18 cellular contexts compared by ENCODE assay signal in the genomic region with DNA sequence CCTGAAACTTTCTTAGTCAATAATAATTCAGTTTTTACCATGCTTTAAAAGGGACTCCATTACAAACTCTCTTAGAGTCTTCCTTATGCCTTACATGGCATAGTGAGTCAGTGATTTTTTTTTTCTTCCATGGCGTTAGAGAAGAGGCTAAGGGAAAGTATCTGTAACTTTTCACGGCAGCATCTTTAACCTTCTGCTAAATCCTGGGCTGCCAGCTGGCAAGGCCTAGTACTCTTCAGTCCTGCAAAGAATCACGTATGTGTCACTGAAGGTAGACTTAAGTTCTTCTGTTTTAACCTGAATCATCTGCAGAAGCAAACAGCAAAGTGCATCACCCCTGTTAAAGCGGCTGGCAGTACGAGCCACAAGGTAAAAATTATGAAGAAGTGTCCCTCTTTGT.
"Had no signal": no experiment of that assay in that cellular context is flagged by ENCODE, and none has a peak within 500 bp of the region (broad histone marks: within the 10 kb centered on the region; RNA-seq: fewer than 3 reads in every experiment).

No MANE protein-coding gene starts in this region.

- H3K27ac ChIP-seq: colonic mucosa, heart right ventricle, lower lobe of right lung, right atrium auricular region, skin epidermis had no signal

- H3K4me1 Mint-ChIP-seq: activated CD8-positive, alpha-beta memory T cell treated with anti-CD3 and anti-CD28 coated beads, Interleukin-2, amount 10 ng/mL, durations not matched to agents 7 days and 5 days; activated naive CD4-positive, alpha-beta T cell treated with anti-CD3 and anti-CD28 coated beads, Interleukin-2, amount 10 ng/mL, durations not matched to agents 7 days and 5 days had no signal

- H3K27me3 ChIP-seq: colonic mucosa, heart right ventricle, right atrium auricular region had no signal

- H3K4me3 ChIP-seq: colonic mucosa, heart right ventricle, lower lobe of right lung, right atrium auricular region, skin epidermis had no signal

- H3K36me3 ChIP-seq: colonic mucosa, heart right ventricle, lower lobe of right lung, right atrium auricular region had no signal

- ATAC-seq: activated CD4-positive, CD25-positive, alpha-beta regulatory T cell treated with anti-CD3 and anti-CD28 coated beads, Interleukin-2, amount 50 U/mL, for 24 hours; activated CD8-positive, alpha-beta memory T cell treated with anti-CD3 and anti-CD28 coated beads, Interleukin-2, amount 10 ng/mL, durations not matched to agents 7 days and 5 days; heart right ventricle; left colon; lower lobe of right lung; naive thymus-derived CD4-positive, alpha-beta T cell had no signal

- H3K27me3 Mint-ChIP-seq: activated CD4-positive, alpha-beta memory T cell treated with anti-CD3 and anti-CD28 coated beads for 36 hours; activated CD8-positive, alpha-beta memory T cell treated with anti-CD3 and anti-CD28 coated beads, Interleukin-2, amount 10 ng/mL, durations not matched to agents 7 days and 5 days; activated T-cell treated with anti-CD3 and anti-CD28 coated beads, Interleukin-2, amount 50 U/mL, for 24 hours; type B pancreatic cell had no signal

- H3K4me3 Mint-ChIP-seq: activated CD4-positive, alpha-beta memory T cell treated with anti-CD3 and anti-CD28 coated beads for 36 hours; activated CD8-positive, alpha-beta memory T cell treated with anti-CD3 and anti-CD28 coated beads, Interleukin-2, amount 10 ng/mL, durations not matched to agents 7 days and 5 days; activated naive CD4-positive, alpha-beta T cell treated with anti-CD3 and anti-CD28 coated beads, Interleukin-2, amount 10 ng/mL, durations not matched to agents 7 days and 5 days; activated T-cell treated with anti-CD3 and anti-CD28 coated beads, Interleukin-2, amount 50 U/mL, for 24 hours; naive thymus-derived CD4-positive, alpha-beta T cell; type B pancreatic cell had no signal

- H3K36me3 Mint-ChIP-seq: activated CD4-positive, alpha-beta memory T cell treated with anti-CD3 and anti-CD28 coated beads for 36 hours; activated CD8-positive, alpha-beta memory T cell treated with anti-CD3 and anti-CD28 coated beads, Interleukin-2, amount 10 ng/mL, durations not matched to agents 7 days and 5 days; activated naive CD4-positive, alpha-beta T cell treated with anti-CD3 and anti-CD28 coated beads, Interleukin-2, amount 10 ng/mL, durations not matched to agents 7 days and 5 days; naive thymus-derived CD4-positive, alpha-beta T cell; type B pancreatic cell had no signal

- H3K27ac Mint-ChIP-seq: activated CD4-positive, alpha-beta memory T cell treated with anti-CD3 and anti-CD28 coated beads for 36 hours; activated CD8-positive, alpha-beta memory T cell treated with anti-CD3 and anti-CD28 coated beads, Interleukin-2, amount 10 ng/mL, durations not matched to agents 7 days and 5 days; activated naive CD4-positive, alpha-beta T cell treated with anti-CD3 and anti-CD28 coated beads, Interleukin-2, amount 10 ng/mL, durations not matched to agents 7 days and 5 days; activated T-cell treated with anti-CD3 and anti-CD28 coated beads, Interleukin-2, amount 50 U/mL, for 24 hours; naive thymus-derived CD4-positive, alpha-beta T cell; type B pancreatic cell had no signal

- DNase-seq: activated CD4-positive, alpha-beta memory T cell treated with anti-CD3 and anti-CD28 coated beads for 36 hours; activated CD8-positive, alpha-beta memory T cell treated with anti-CD3 and anti-CD28 coated beads, Interleukin-2, amount 10 ng/mL, durations not matched to agents 7 days and 5 days; activated naive CD4-positive, alpha-beta T cell treated with anti-CD3 and anti-CD28 coated beads, Interleukin-2, amount 10 ng/mL, durations not matched to agents 7 days and 5 days; activated T-cell treated with anti-CD3 and anti-CD28 coated beads, Interleukin-2, amount 50 U/mL, for 24 hours; caudate nucleus; colonic mucosa; heart right ventricle; lower lobe of right lung; naive thymus-derived CD4-positive, alpha-beta T cell; SIG-M5; stimulated activated CD4-positive, alpha-beta T cell treated with anti-CD3 and anti-CD28 coated beads, Interleukin-4, amount 100 ng/mL, for 24 hours; stimulated activated naive CD4-positive, alpha-beta T cell treated with Interleukin-2 at 50 U/mL for 16 hours; T-helper 2 cell had no signal

- H3K9me3 ChIP-seq: colonic mucosa, lower lobe of right lung had no signal

- H3K9me3 Mint-ChIP-seq: activated T-cell treated with anti-CD3 and anti-CD28 coated beads, Interleukin-2, amount 50 U/mL, for 24 hours; type B pancreatic cell had no signal

- H3K4me1 ChIP-seq: colonic mucosa had no signal
